ENCODE assay signal across 1 cellular context in genomic region chr6:81130969-81131368, GRCh38.
TF ChIP-seq lines count a peak whose summit lies in the region.

No MANE protein-coding gene starts in this region.

TF ChIP-seq in WTC11, 78 proteins besides CTCF, POLR2A, EP300 and RAD21 (continued from another document):
- TF ChIP-seq E2F5 (CRISPR knock-in tag; IDR thresholded peaks at IDR 0.05) (no peak), CBFB (CRISPR knock-in tag; IDR thresholded peaks at IDR 0.05; ENCODE audit: low read depth) (no peak), ZNF263 (CRISPR knock-in tag; IDR thresholded peaks at IDR 0.05; ENCODE audit: low read depth) (no peak), FOXP1 (CRISPR knock-in tag; IDR thresholded peaks at IDR 0.05; ENCODE audit: borderline replicate concordance) (no peak), NR2C2 (CRISPR knock-in tag; IDR thresholded peaks at IDR 0.05) (no peak), CDX4 (CRISPR knock-in tag; IDR thresholded peaks at IDR 0.05; ENCODE audit: borderline replicate concordance) (no peak)
- TF ChIP-seq, protein P1, sequence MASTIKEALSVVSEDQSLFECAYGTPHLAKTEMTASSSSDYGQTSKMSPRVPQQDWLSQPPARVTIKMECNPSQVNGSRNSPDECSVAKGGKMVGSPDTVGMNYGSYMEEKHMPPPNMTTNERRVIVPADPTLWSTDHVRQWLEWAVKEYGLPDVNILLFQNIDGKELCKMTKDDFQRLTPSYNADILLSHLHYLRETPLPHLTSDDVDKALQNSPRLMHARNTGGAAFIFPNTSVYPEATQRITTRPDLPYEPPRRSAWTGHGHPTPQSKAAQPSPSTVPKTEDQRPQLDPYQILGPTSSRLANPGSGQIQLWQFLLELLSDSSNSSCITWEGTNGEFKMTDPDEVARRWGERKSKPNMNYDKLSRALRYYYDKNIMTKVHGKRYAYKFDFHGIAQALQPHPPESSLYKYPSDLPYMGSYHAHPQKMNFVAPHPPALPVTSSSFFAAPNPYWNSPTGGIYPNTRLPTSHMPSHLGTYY (CRISPR knock-in tag; IDR thresholded peaks at IDR 0.05): no peak
